In genomic region chr6:28250747-28251146, GRCh38 we compare ENCODE assay signal across 8 cellular contexts. TPM values are rescaled to one million over a fixed set of nuclear protein-coding genes. Genes with fewer than 3 reads are reported as not detected.
A peak's percentile ranks its signal among the peaks of the same experiment; 100 is the strongest.
DNase-seq lines count a peak whose midpoint lies in the region; ATAC-seq and TF ChIP-seq lines count a peak whose summit lies in the region.

No MANE protein-coding gene starts in this region.

- H3K27ac ChIP-seq in suprapubic skin = no peak overlapping the region

- peaks cover 12 to 19% of the 10 kb centered on the region in 2 donors for H3K36me3 Mint-ChIP-seq in activated T-cell treated with anti-CD3 and anti-CD28 coated beads, Interleukin-2, amount 50 U/mL, for 72 hours (ENCODE audit: insufficient read depth in 2 of 2)
- H3K36me3 Mint-ChIP-seq in activated T-helper 1 cell treated with anti-CD3 and anti-CD28 coated beads, Interleukin-12 subunit alpha, Interleukin-12 subunit beta, Interleukin-2, Interleukin-4 antibody, amounts not matched to agents 30 ng/mL and 10 ng/mL and 1 ng/mL, durations not matched to agents 14 hours and 24 hours and 36 hours (ENCODE audit: low read depth) = peaks cover 22% of the 10 kb centered on the region
- H3K36me3 Mint-ChIP-seq in immature natural killer cell = peaks cover 22 to 26% (median 23%) of the 10 kb centered on the region in 3 donors

- H3K4me3 ChIP-seq in suprapubic skin = peak overlapping the region; percentile 68

- no peak for ATAC-seq in activated T-cell treated with anti-CD3 and anti-CD28 coated beads, Interleukin-2, amount 50 U/mL, for 72 hours (replicated peaks in 1 of 2)
- ATAC-seq in GM19395 (IDR thresholded peaks at IDR 0.05; ENCODE audit: unreplicated experiment) = no peak

- WGBS in suprapubic skin = 81% methylated on average over 2 of the region's 2 CpGs

- H3K4me1 Mint-ChIP-seq in activated T-cell treated with anti-CD3 and anti-CD28 coated beads, Interleukin-2, amount 50 U/mL, for 72 hours (ENCODE audit: low read depth) = peaks cover 29% of the 10 kb centered on the region
- H3K4me1 Mint-ChIP-seq in activated T-helper 1 cell treated with anti-CD3 and anti-CD28 coated beads, Interleukin-12 subunit alpha, Interleukin-12 subunit beta, Interleukin-2, Interleukin-4 antibody, amounts not matched to agents 30 ng/mL and 10 ng/mL and 1 ng/mL, durations not matched to agents 14 hours and 24 hours and 36 hours (ENCODE audit: low read depth) = peaks cover 26% of the 10 kb centered on the region
- H3K4me1 Mint-ChIP-seq in immature natural killer cell = peaks cover 38 to 45% of the 10 kb centered on the region in 2 donors

- H3K4me3 Mint-ChIP-seq in activated T-cell treated with anti-CD3 and anti-CD28 coated beads, Interleukin-2, amount 50 U/mL, for 72 hours = peak overlapping the region; percentile 70 to 100
- peak overlapping the region; percentile 81 for H3K4me3 Mint-ChIP-seq in activated T-helper 1 cell treated with anti-CD3 and anti-CD28 coated beads, Interleukin-12 subunit alpha, Interleukin-12 subunit beta, Interleukin-2, Interleukin-4 antibody, amounts not matched to agents 30 ng/mL and 10 ng/mL and 1 ng/mL, durations not matched to agents 14 hours and 24 hours and 36 hours
- H3K4me3 Mint-ChIP-seq in immature natural killer cell = peak overlapping the region; percentile 70 to 81 (median 73)

- no peak for TF ChIP-seq CTCF in suprapubic skin (IDR thresholded peaks at IDR 0.05)

- H3K9me3 ChIP-seq in suprapubic skin = no peaks in the 10 kb centered on the region

- H3K9me3 Mint-ChIP-seq in activated T-cell treated with anti-CD3 and anti-CD28 coated beads, Interleukin-2, amount 50 U/mL, for 72 hours = peaks cover 0 to 3% of the 10 kb centered on the region in 2 donors
- no peaks in the 10 kb centered on the region for H3K9me3 Mint-ChIP-seq in activated T-helper 1 cell treated with anti-CD3 and anti-CD28 coated beads, Interleukin-12 subunit alpha, Interleukin-12 subunit beta, Interleukin-2, Interleukin-4 antibody, amounts not matched to agents 30 ng/mL and 10 ng/mL and 1 ng/mL, durations not matched to agents 14 hours and 24 hours and 36 hours
- H3K9me3 Mint-ChIP-seq in immature natural killer cell = peaks cover 0 to 2% (median 0%) of the 10 kb centered on the region in 6 donors

- intact Hi-C loops in activated T-helper 1 cell treated with anti-CD3 and anti-CD28 coated beads, Interleukin-12 subunit alpha, Interleukin-12 subunit beta, Interleukin-2, Interleukin-4 antibody, amounts not matched to agents 30 ng/mL and 10 ng/mL and 1 ng/mL, durations not matched to agents 14 hours and 24 hours and 36 hours (cut with micrococcal nuclease) = loop anchor here (5.0 kb wide), 1 partner anchor 33 kb away; no protein-coding TSS in a partner anchor

- no peak for TF ChIP-seq EP300 in suprapubic skin (IDR thresholded peaks at IDR 0.05)

- peak overlapping the region; percentile 65 for H3K27ac Mint-ChIP-seq in activated T-cell treated with anti-CD3 and anti-CD28 coated beads, Interleukin-2, amount 50 U/mL, for 72 hours
- no peak overlapping the region for H3K27ac Mint-ChIP-seq in activated T-helper 1 cell treated with anti-CD3 and anti-CD28 coated beads, Interleukin-12 subunit alpha, Interleukin-12 subunit beta, Interleukin-2, Interleukin-4 antibody, amounts not matched to agents 30 ng/mL and 10 ng/mL and 1 ng/mL, durations not matched to agents 14 hours and 24 hours and 36 hours
- peak overlapping the region in 3 of 6 donors; percentile 61 to 79 (median 69) for H3K27ac Mint-ChIP-seq in immature natural killer cell

- H3K4me1 ChIP-seq in suprapubic skin = peaks cover 19% of the 10 kb centered on the region

- peaks cover 24% of the 10 kb centered on the region for H3K36me3 ChIP-seq in suprapubic skin

- TF ChIP-seq POLR2A in suprapubic skin (IDR thresholded peaks at IDR 0.05) = no peak

- no peak for DNase-seq in activated T-cell treated with anti-CD3 and anti-CD28 coated beads, Interleukin-2, amount 50 U/mL, for 72 hours
- DNase-seq in activated T-cell treated with anti-CD3 and anti-CD28 coated beads, Interleukin-2, amount 50 U/mL, for 48 hours = no peak
- no peak for DNase-seq in activated T-helper 1 cell treated with anti-CD3 and anti-CD28 coated beads, Interleukin-12 subunit alpha, Interleukin-12 subunit beta, Interleukin-2, Interleukin-4 antibody, amounts not matched to agents 30 ng/mL and 10 ng/mL and 1 ng/mL, durations not matched to agents 14 hours and 24 hours and 36 hours (ENCODE audit: low spot score)
- no peak for DNase-seq in immature natural killer cell
- DNase-seq in suprapubic skin (ENCODE audit: low spot score in 2 of 2) = no peak
- no peak for DNase-seq in RKO (ENCODE audit: low spot score)
- DNase-seq in NCI-H446 (lab: John Stamatoyannopoulos, UW) = no peak

- H3K27me3 ChIP-seq in suprapubic skin = peaks cover 5% of the 10 kb centered on the region

- no peaks in the 10 kb centered on the region for H3K27me3 Mint-ChIP-seq in activated T-cell treated with anti-CD3 and anti-CD28 coated beads, Interleukin-2, amount 50 U/mL, for 72 hours (ENCODE audit: low read depth)
- H3K27me3 Mint-ChIP-seq in activated T-helper 1 cell treated with anti-CD3 and anti-CD28 coated beads, Interleukin-12 subunit alpha, Interleukin-12 subunit beta, Interleukin-2, Interleukin-4 antibody, amounts not matched to agents 30 ng/mL and 10 ng/mL and 1 ng/mL, durations not matched to agents 14 hours and 24 hours and 36 hours (ENCODE audit: insufficient read depth) = peaks cover under 1% of the 10 kb centered on the region
- peaks cover 0 to 6% (median 3%) of the 10 kb centered on the region in 3 donors for H3K27me3 Mint-ChIP-seq in immature natural killer cell (ENCODE audit: low read depth in 3 of 3)

RNA-seq across cellular contexts. Expression of gene ZKSCAN4, which starts 1.3 kb away (rescaled TPM):
- total RNA-seq in activated T-cell treated with anti-CD3 and anti-CD28 coated beads, Interleukin-2, amount 50 U/mL, for 72 hours = 1 to 10 TPM; 5.1 to 7.6 TPM
- total RNA-seq in activated T-helper 1 cell treated with anti-CD3 and anti-CD28 coated beads, Interleukin-12 subunit alpha, Interleukin-12 subunit beta, Interleukin-2, Interleukin-4 antibody, amounts not matched to agents 30 ng/mL and 10 ng/mL and 1 ng/mL, durations not matched to agents 14 hours and 24 hours and 36 hours = 4.8 and 6.0 TPM in 2 replicates
- 1 to 10 TPM; 1.7 to 5.0 (median 3.4) TPM for polyA plus RNA-seq in immature natural killer cell
- 1 to 10 TPM; 1.2 to 5.0 (median 3.0) TPM for total RNA-seq in suprapubic skin

RNA-seq across cellular contexts. Expression of gene NKAPL, which starts 8.3 kb away (rescaled TPM):
- total RNA-seq in activated T-cell treated with anti-CD3 and anti-CD28 coated beads, Interleukin-2, amount 50 U/mL, for 72 hours = under 1 TPM in 1 of 2 donors, not detected in 1; 0.14 TPM
- total RNA-seq in activated T-helper 1 cell treated with anti-CD3 and anti-CD28 coated beads, Interleukin-12 subunit alpha, Interleukin-12 subunit beta, Interleukin-2, Interleukin-4 antibody, amounts not matched to agents 30 ng/mL and 10 ng/mL and 1 ng/mL, durations not matched to agents 14 hours and 24 hours and 36 hours = 0.16 TPM in 1 of 2 replicates, not detected in the other
- polyA plus RNA-seq in immature natural killer cell = under 1 TPM in 2 of 3 donors, not detected in 1; 0.28 to 0.37 TPM
- total RNA-seq in suprapubic skin = under 1 TPM in 2 of 4 donors, not detected in 2; 0.47 to 0.78 TPM

RNA-seq across cellular contexts. Expression of gene ZSCAN26, which starts 16.2 kb away (rescaled TPM):
- total RNA-seq in activated T-cell treated with anti-CD3 and anti-CD28 coated beads, Interleukin-2, amount 50 U/mL, for 72 hours = 10 to 100 TPM; 10.1 to 10.7 TPM
- 5.4 and 6.0 TPM in 2 replicates for total RNA-seq in activated T-helper 1 cell treated with anti-CD3 and anti-CD28 coated beads, Interleukin-12 subunit alpha, Interleukin-12 subunit beta, Interleukin-2, Interleukin-4 antibody, amounts not matched to agents 30 ng/mL and 10 ng/mL and 1 ng/mL, durations not matched to agents 14 hours and 24 hours and 36 hours
- 10 to 100 TPM in 2 of 3 donors, 1 to 10 TPM in 1; 9.7 to 17.5 (median 13.5) TPM for polyA plus RNA-seq in immature natural killer cell
- 10 to 100 TPM in 2 of 4 donors, 1 to 10 TPM in 2; 4.9 to 23.3 (median 11.4) TPM for total RNA-seq in suprapubic skin

RNA-seq across cellular contexts. Expression of gene ZSCAN9, which starts 25.7 kb away (rescaled TPM):
- total RNA-seq in activated T-cell treated with anti-CD3 and anti-CD28 coated beads, Interleukin-2, amount 50 U/mL, for 72 hours = 1 to 10 TPM; 7.5 to 9.2 TPM
- 6.1 and 8.1 TPM in 2 replicates for total RNA-seq in activated T-helper 1 cell treated with anti-CD3 and anti-CD28 coated beads, Interleukin-12 subunit alpha, Interleukin-12 subunit beta, Interleukin-2, Interleukin-4 antibody, amounts not matched to agents 30 ng/mL and 10 ng/mL and 1 ng/mL, durations not matched to agents 14 hours and 24 hours and 36 hours
- polyA plus RNA-seq in immature natural killer cell = 10 to 100 TPM in 1 of 3 donors, 1 to 10 TPM in 2; 5.3 to 18.4 (median 8.1) TPM
- total RNA-seq in suprapubic skin = 10 to 100 TPM in 1 of 4 donors, 1 to 10 TPM in 3; 3.6 to 12.5 (median 7.6) TPM

RNA-seq across cellular contexts. Expression of gene PGBD1, which starts 30.6 kb away (rescaled TPM):
- total RNA-seq in activated T-cell treated with anti-CD3 and anti-CD28 coated beads, Interleukin-2, amount 50 U/mL, for 72 hours = 1 to 10 TPM; 4.7 to 5.9 TPM
- 1.7 and 2.0 TPM in 2 replicates for total RNA-seq in activated T-helper 1 cell treated with anti-CD3 and anti-CD28 coated beads, Interleukin-12 subunit alpha, Interleukin-12 subunit beta, Interleukin-2, Interleukin-4 antibody, amounts not matched to agents 30 ng/mL and 10 ng/mL and 1 ng/mL, durations not matched to agents 14 hours and 24 hours and 36 hours
- 1 to 10 TPM in 1 of 3 donors, under 1 TPM in 2; 0.46 to 1.7 (median 0.60) TPM for polyA plus RNA-seq in immature natural killer cell
- total RNA-seq in suprapubic skin = 1 to 10 TPM in 2 of 4 donors, under 1 TPM in 2; 0.64 to 2.3 (median 1.2) TPM
